Comparison of ENCODE assay signal across 23 cellular contexts in the genomic region with DNA sequence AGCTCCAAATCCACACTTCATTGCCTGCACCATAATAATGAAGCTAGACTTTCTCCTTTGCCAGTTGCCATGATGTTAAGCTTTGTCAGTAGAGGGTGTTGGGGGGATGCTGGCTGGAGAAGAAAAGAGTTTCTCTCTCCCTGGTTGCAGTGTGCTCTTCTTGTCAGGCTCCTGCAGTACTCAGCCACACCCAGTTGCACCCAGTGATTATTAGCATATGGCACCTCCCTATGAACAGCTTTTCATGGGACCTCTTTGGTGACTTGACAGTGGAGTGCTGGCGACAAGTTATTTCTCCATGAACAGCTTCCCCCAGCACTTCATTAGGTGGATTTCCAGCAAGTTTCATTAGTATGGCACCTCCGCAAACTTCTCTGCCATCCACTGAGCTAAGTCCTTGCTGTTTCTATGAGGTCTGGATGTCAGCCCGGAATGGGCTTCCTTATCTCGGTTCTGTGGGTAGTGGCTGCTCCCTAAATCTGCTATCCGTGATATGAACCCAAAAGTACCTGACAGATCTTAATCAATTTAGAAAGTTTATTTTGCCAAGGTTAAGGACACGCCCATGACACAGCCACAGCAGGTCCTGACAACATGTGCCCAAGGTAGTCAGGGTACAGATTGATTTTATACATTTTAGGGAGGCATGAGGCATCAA. TPM values are rescaled to one million over a fixed set of nuclear protein-coding genes. Genes with fewer than 3 reads are reported as not detected.
A peak's percentile ranks its signal among the peaks of the same experiment; 100 is the strongest.
DNase-seq lines count a peak whose midpoint lies in the region; FAIRE-seq and TF ChIP-seq lines count a peak whose summit lies in the region.
"Had no signal": no experiment of that assay in that cellular context is flagged by ENCODE, and none has a peak within 500 bp of the region (broad histone marks: within the 10 kb centered on the region; RNA-seq: fewer than 3 reads in every experiment).

No MANE protein-coding gene starts in this region.

- H2AK5ac ChIP-seq in H1 (ENCODE audit: low read depth, low read length), result no peak overlapping the region

- intact Hi-C loops in mammary epithelial cell (cut with micrococcal nuclease), result no loop called here
- intact Hi-C loops in MCF 10A (cut with micrococcal nuclease), result no loop called here

- H4K8ac ChIP-seq in H1 (ENCODE audit: extremely low read depth, insufficient read depth, low read length), result no peak overlapping the region

- no peak overlapping the region for H2BK15ac ChIP-seq in H1 (ENCODE audit: low read length)

- H2BK12ac ChIP-seq in H1 (ENCODE audit: low read depth, low read length), result no peak overlapping the region

- in situ Hi-C loops in mammary epithelial cell (cut with MboI; ENCODE audit: low sequenced_read_pairs in 2 of 2), result no loop called here

- H3K27ac Mint-ChIP-seq in MCF 10A (ENCODE audit: low read depth, unreplicated experiment), result no peak overlapping the region
- H3K27ac Mint-ChIP-seq in activated CD4-positive, alpha-beta T cell treated with anti-CD3 and anti-CD28 coated beads, Interleukin-2, amount 10 ng/mL, durations not matched to agents 7 days and 5 days, result no peak overlapping the region
- H3K27ac Mint-ChIP-seq: B cell; CD4-positive, alpha-beta T cell; CD8-positive, alpha-beta T cell had no signal

- TF ChIP-seq CTCF in mammary epithelial cell (conservative IDR thresholded peaks at IDR 0.05 in 1 of 2, IDR thresholded peaks at IDR 0.05 in 1 of 2; ENCODE audit: extremely low read depth in 1 of 2, insufficient read depth in 1 of 2, low read depth in 1 of 2, low read length in 2 of 2), result no peak
- TF ChIP-seq CTCF in MCF 10A (IDR thresholded peaks at IDR 0.05; ENCODE audit: unreplicated experiment), result no peak
- no peak for TF ChIP-seq CTCF in H1 (IDR thresholded peaks at IDR 0.05; ENCODE audit: control extremely low read depth in 1 of 3, insufficient read depth in 1 of 3, low read depth in 1 of 3, low read length in 3 of 3)
- TF ChIP-seq CTCF in keratinocyte (optimal IDR thresholded peaks at IDR 0.05 in 1 of 3, IDR thresholded peaks at IDR 0.05 in 1 of 3, conservative IDR thresholded peaks at IDR 0.05 in 1 of 3; ENCODE audit: extremely low read depth in 1 of 3, insufficient read depth in 2 of 3, low read length in 3 of 3), result no peak

- H3K27ac ChIP-seq in mammary epithelial cell (ENCODE audit: insufficient read depth, low read depth, low read length), result no peak overlapping the region
- no peak overlapping the region for H3K27ac ChIP-seq in H1 (ENCODE audit: low read depth, low read length)
- H3K27ac ChIP-seq in keratinocyte (ENCODE audit: control insufficient read depth, insufficient read depth, low read length), result no peak overlapping the region
- H3K27ac ChIP-seq: 22Rv1; A549; BLaER1 treated with 17β-estradiol and CSF1 and Interleukin-3, amounts not matched to agents 10 nM and 100 nM; C4-2B had no signal

- DNase-seq in mammary epithelial cell, result no peak
- no peak for DNase-seq in MCF 10A (ENCODE audit: unreplicated experiment)
- peak; percentile 20 for DNase-seq in astrocyte of the hippocampus (ENCODE audit: low read depth, low spot score)
- DNase-seq in H1 (ENCODE audit: low read depth in 1 of 2, low spot score in 2 of 2), result no peak
- no peak for DNase-seq in keratinocyte (ENCODE audit: low read depth, low spot score)
- no peak for DNase-seq in activated CD4-positive, alpha-beta T cell treated with anti-CD3 and anti-CD28 coated beads for 1 hour
- DNase-seq in activated CD4-positive, alpha-beta T cell treated with anti-CD3 and anti-CD28 coated beads, Interleukin-2, amount 10 ng/mL, durations not matched to agents 7 days and 5 days, result no peak
- DNase-seq in NCI-H2107 (lab: John Stamatoyannopoulos, UW), result no peak
- DNase-seq: AML-193; Caco-2; Calu3; CD4-positive, alpha-beta T cell; CD8-positive, alpha-beta T cell; DMS79 treated with DMSO at 0.1 percent for 48 hours; GF-D8 had no signal

- no peaks in the 10 kb centered on the region for H3K23me2 ChIP-seq in H1 (ENCODE audit: low read depth, low read length)

- H2AFZ ChIP-seq in mammary epithelial cell (ENCODE audit: low read depth, low read length), result peak overlapping the region; percentile 13
- H2AFZ ChIP-seq in H1 (ENCODE audit: low read length), result peak overlapping the region; percentile 68; the same call in 1 of the 2 replicates
- peak overlapping the region; percentile 24 for H2AFZ ChIP-seq in keratinocyte (ENCODE audit: control insufficient read depth, low read length)

- no peaks in the 10 kb centered on the region for H3K27me3 Mint-ChIP-seq in MCF 10A (ENCODE audit: insufficient read depth, unreplicated experiment)
- H3K27me3 Mint-ChIP-seq in activated CD4-positive, alpha-beta T cell treated with anti-CD3 and anti-CD28 coated beads, Interleukin-2, amount 10 ng/mL, durations not matched to agents 7 days and 5 days, result peaks cover 5% of the 10 kb centered on the region

- H3K4me3 Mint-ChIP-seq in MCF 10A (ENCODE audit: unreplicated experiment), result no peak overlapping the region
- no peak overlapping the region for H3K4me3 Mint-ChIP-seq in activated CD4-positive, alpha-beta T cell treated with anti-CD3 and anti-CD28 coated beads, Interleukin-2, amount 10 ng/mL, durations not matched to agents 7 days and 5 days
- H3K4me3 Mint-ChIP-seq: B cell; CD4-positive, alpha-beta T cell; CD8-positive, alpha-beta T cell had no signal

- H4K5ac ChIP-seq in H1 (ENCODE audit: insufficient read length, low read depth, low read length), result no peak overlapping the region

- no peak overlapping the region for H2BK120ac ChIP-seq in H1 (replicated peaks; ENCODE audit: low read depth, low read length)

- H3K9me3 Mint-ChIP-seq in MCF 10A (ENCODE audit: unreplicated experiment), result no peaks in the 10 kb centered on the region
- H3K9me3 Mint-ChIP-seq in activated CD4-positive, alpha-beta T cell treated with anti-CD3 and anti-CD28 coated beads, Interleukin-2, amount 10 ng/mL, durations not matched to agents 7 days and 5 days, result no peaks in the 10 kb centered on the region
- H3K9me3 Mint-ChIP-seq: CD4-positive, alpha-beta T cell; CD8-positive, alpha-beta T cell had no signal

- no peak for TF ChIP-seq RAD21 in H1 (IDR thresholded peaks at IDR 0.05 in 1 of 2, conservative IDR thresholded peaks at IDR 0.05 in 1 of 2; ENCODE audit: low read depth in 2 of 2, low read length in 2 of 2)

- 89% methylated on average over 4 of the region's 6 CpGs for WGBS in mammary epithelial cell (ENCODE audit: low coverage, missing lambda C conversion rate)
- 90% methylated on average over 6 of the region's 6 CpGs; no CpG with 5 or more reads in 1 of the 2 experiments for WGBS in H1 (ENCODE audit: extremely low coverage in 1 of 2, insufficient coverage in 1 of 2, insufficient read length in 1 of 2, insufficient replicate concordance in 2 of 2, low coverage in 1 of 2, low lambda C conversion rate in 2 of 2, missing lambda C conversion rate in 1 of 2), 2 experiments

- H3K23ac ChIP-seq in H1 (ENCODE audit: insufficient read length), result no peak overlapping the region

- no peak overlapping the region for H3K14ac ChIP-seq in H1 (ENCODE audit: insufficient read length)

- BruUV-seq in mammary epithelial cell (replicated peaks; lab: Mats Ljungman, UMichigan) (no TSS peak), MCF 10A (replicated peaks; lab: Mats Ljungman, UMichigan) (no TSS peak)

- H3K27me3 ChIP-seq in mammary epithelial cell (ENCODE audit: insufficient read depth, low read length) (no peaks in the 10 kb centered on the region), H1 (replicated peaks in 1 of 4; ENCODE audit: control insufficient read depth in 3 of 4, extremely low read depth in 1 of 4, insufficient read depth in 3 of 4, low read length in 3 of 4) (no peaks in the 10 kb centered on the region), keratinocyte (ENCODE audit: control insufficient read depth, extremely low read depth, insufficient read depth, low read length) (no peaks in the 10 kb centered on the region)
- H3K27me3 ChIP-seq: BLaER1 treated with 17β-estradiol and CSF1 and Interleukin-3, amounts not matched to agents 10 nM and 100 nM had no signal

- TF ChIP-seq POLR2A in H1 (IDR thresholded peaks at IDR 0.05; ENCODE audit: control extremely low read depth in 1 of 2, low read depth in 2 of 2, low read length in 2 of 2), result no peak

- no peaks in the 10 kb centered on the region for H4K20me1 ChIP-seq in mammary epithelial cell (ENCODE audit: insufficient read depth, low read length)
- H4K20me1 ChIP-seq in H1 (replicated peaks in 1 of 2; ENCODE audit: control insufficient read depth in 1 of 2, insufficient read depth in 2 of 2, low read length in 2 of 2), result no peaks in the 10 kb centered on the region
- H4K20me1 ChIP-seq in keratinocyte (ENCODE audit: control insufficient read depth, extremely low read depth, insufficient read depth, low read length), result no peaks in the 10 kb centered on the region
- H4K20me1 ChIP-seq: BLaER1 treated with 17β-estradiol and CSF1 and Interleukin-3, amounts not matched to agents 10 nM and 100 nM had no signal

- H3K4me2 ChIP-seq in mammary epithelial cell (ENCODE audit: insufficient read depth, low read depth, low read length) (no peak overlapping the region), H1 (ENCODE audit: insufficient read depth in 1 of 2, low read depth in 2 of 2, low read length in 2 of 2) (no peak overlapping the region), keratinocyte (ENCODE audit: control insufficient read depth, extremely low read depth, insufficient read depth, low read depth, low read length) (no peak overlapping the region)
- H3K4me2 ChIP-seq: A549; BLaER1 treated with 17β-estradiol and CSF1 and Interleukin-3, amounts not matched to agents 10 nM and 100 nM had no signal

- POLR2A ChIA-PET in MCF 10A (lab: Yijun Ruan, JAX) (interaction anchor here (0.9 kb wide), 2 partner anchors 18 to 419 kb away, joined by 3 to 4 read pairs; no protein-coding TSS in a partner anchor), H1 (lab: Charles Lee; ENCODE audit: partially characterized antibody) (no interaction called here)
- POLR2A ChIA-PET in activated CD4-positive, alpha-beta T cell treated with anti-CD3 and anti-CD28 coated beads, Interleukin-2, amount 10 ng/mL, durations not matched to agents 7 days and 5 days (lab: Charles Lee), result no interaction called here

- no peak overlapping the region for H3K4ac ChIP-seq in H1 (replicated peaks; ENCODE audit: insufficient read length, low read depth, low read length)

- no peak for TF ChIP-seq EP300 in H1 (IDR thresholded peaks at IDR 0.05; ENCODE audit: borderline replicate concordance in 1 of 2, low read depth in 2 of 2, low read length in 2 of 2)

- no peaks in the 10 kb centered on the region for H3K79me1 ChIP-seq in H1 (ENCODE audit: low read depth, low read length)

- H3K9ac ChIP-seq in mammary epithelial cell (ENCODE audit: insufficient read depth, low read length), result no peak overlapping the region
- no peak overlapping the region for H3K9ac ChIP-seq in H1 (replicated peaks in 1 of 4; ENCODE audit: extremely low read depth in 1 of 4, low read depth in 3 of 4, low read length in 3 of 4)
- no peak overlapping the region for H3K9ac ChIP-seq in keratinocyte (ENCODE audit: control insufficient read depth, extremely low read depth, insufficient read depth, low read length)
- H3K9ac ChIP-seq: BLaER1 treated with 17β-estradiol and CSF1 and Interleukin-3, amounts not matched to agents 10 nM and 100 nM had no signal

- H2BK5ac ChIP-seq in H1 (ENCODE audit: low read depth, low read length), result no peak overlapping the region

- no peaks in the 10 kb centered on the region for H3K4me1 Mint-ChIP-seq in MCF 10A (ENCODE audit: insufficient read depth, unreplicated experiment)
- no peaks in the 10 kb centered on the region for H3K4me1 Mint-ChIP-seq in activated CD4-positive, alpha-beta T cell treated with anti-CD3 and anti-CD28 coated beads, Interleukin-2, amount 10 ng/mL, durations not matched to agents 7 days and 5 days

- H3K9me3 ChIP-seq in mammary epithelial cell (replicated peaks; ENCODE audit: insufficient read depth, low read length) (peaks cover 2% of the 10 kb centered on the region), H1 (ENCODE audit: insufficient read depth in 2 of 2, low read depth in 1 of 2, low read length in 1 of 2) (no peaks in the 10 kb centered on the region), keratinocyte (ENCODE audit: control insufficient read depth, low read depth, low read length) (no peaks in the 10 kb centered on the region)
- H3K9me3 ChIP-seq: A549; BLaER1 treated with 17β-estradiol and CSF1 and Interleukin-3, amounts not matched to agents 10 nM and 100 nM; Caco-2 had no signal

- no peak overlapping the region for H3K18ac ChIP-seq in H1 (ENCODE audit: extremely low read depth, low read length)

- H2BK20ac ChIP-seq in H1 (ENCODE audit: low read length), result no peak overlapping the region

- dilution Hi-C loops in mammary epithelial cell (cut with HindIII; ENCODE audit: low sequenced_read_pairs), result no loop called here
- dilution Hi-C loops in keratinocyte (cut with MboI; ENCODE audit: extremely low pct_ligation_motif_present, low sequenced_read_pairs), result no loop called here

- no peak for FAIRE-seq in H1 (lab: Jason Lieb, UNC)
- no peak for FAIRE-seq in keratinocyte (lab: Jason Lieb, UNC)
- FAIRE-seq: A549, D721Med, G401.6, GM12891 had no signal

- no peaks in the 10 kb centered on the region for H3K36me3 Mint-ChIP-seq in MCF 10A (ENCODE audit: insufficient read depth, unreplicated experiment)
- H3K36me3 Mint-ChIP-seq in activated CD4-positive, alpha-beta T cell treated with anti-CD3 and anti-CD28 coated beads, Interleukin-2, amount 10 ng/mL, durations not matched to agents 7 days and 5 days (ENCODE audit: low read depth), result no peaks in the 10 kb centered on the region
- H3K36me3 Mint-ChIP-seq: CD8-positive, alpha-beta T cell had no signal

- H3K9me1 ChIP-seq in keratinocyte (ENCODE audit: control insufficient read depth, extremely low read depth, insufficient read depth, low read length), result no peaks in the 10 kb centered on the region

- no peak overlapping the region for H3K56ac ChIP-seq in H1 (replicated peaks; ENCODE audit: insufficient read length, low read depth, low read length)

- H3K79me2 ChIP-seq in mammary epithelial cell (ENCODE audit: insufficient read depth, low read length) (no peaks in the 10 kb centered on the region), H1 (ENCODE audit: control insufficient read depth in 1 of 2, insufficient read depth in 2 of 2, low read length in 2 of 2) (no peaks in the 10 kb centered on the region), keratinocyte (ENCODE audit: control insufficient read depth, insufficient read depth, low read length) (no peaks in the 10 kb centered on the region)

- no peaks in the 10 kb centered on the region for H3K36me3 ChIP-seq in mammary epithelial cell (ENCODE audit: insufficient read depth, low read length)
- no peaks in the 10 kb centered on the region for H3K36me3 ChIP-seq in H1 (ENCODE audit: control insufficient read depth in 2 of 4, insufficient read depth in 4 of 4, low read length in 3 of 4)
- no peaks in the 10 kb centered on the region for H3K36me3 ChIP-seq in keratinocyte (ENCODE audit: control insufficient read depth in 2 of 2, extremely low read depth in 1 of 2, insufficient read depth in 2 of 2, low read length in 2 of 2)
- H3K36me3 ChIP-seq: BLaER1 treated with 17β-estradiol and CSF1 and Interleukin-3, amounts not matched to agents 10 nM and 100 nM had no signal

- no peak overlapping the region for H4K91ac ChIP-seq in H1 (replicated peaks; ENCODE audit: insufficient read length, low read length)

- H3K4me1 ChIP-seq in mammary epithelial cell (ENCODE audit: insufficient read depth, low read length), result no peaks in the 10 kb centered on the region
- no peaks in the 10 kb centered on the region for H3K4me1 ChIP-seq in H1 (replicated peaks in 1 of 4; ENCODE audit: control insufficient read depth in 3 of 4, insufficient read depth in 4 of 4, low read length in 3 of 4)
- H3K4me1 ChIP-seq in keratinocyte (ENCODE audit: control insufficient read depth, extremely low read depth, insufficient read depth, low read length), result peaks cover 8% of the 10 kb centered on the region
- H3K4me1 ChIP-seq: A549 had no signal

- H3K4me3 ChIP-seq in mammary epithelial cell (replicated peaks in 1 of 3; ENCODE audit: insufficient read depth in 1 of 3, low read depth in 2 of 3, low read length in 3 of 3) (no peak overlapping the region), H1 (ENCODE audit: extremely low read depth in 1 of 4, insufficient read depth in 2 of 4, low read depth in 3 of 4, low read length in 4 of 4) (no peak overlapping the region), keratinocyte (ENCODE audit: control insufficient read depth in 2 of 3, extremely low read depth in 1 of 3, insufficient read depth in 2 of 3, low read depth in 1 of 3, low read length in 3 of 3) (no peak overlapping the region)
- H3K4me3 ChIP-seq: A549; BLaER1 treated with 17β-estradiol and CSF1 and Interleukin-3, amounts not matched to agents 10 nM and 100 nM had no signal

- CTCF ChIA-PET in mammary epithelial cell (lab: Charles Lee; ENCODE audit: low non-redundant PET) (no interaction called here), MCF 10A (lab: Yijun Ruan, JAX) (interaction anchor here (0.7 to 2.0 kb wide), 6 partner anchors 14 to 283 kb away, joined by 3 to 10 read pairs (median 4); partner anchors contain the start of gene SMAD1), H1 (lab: Charles Lee; ENCODE audit: partially characterized antibody) (interaction anchor here (0.6 to 1.8 kb wide), 7 partner anchors 11 to 957 kb away, joined by 3 to 7 read pairs (median 4); no protein-coding TSS in a partner anchor)
- CTCF ChIA-PET in activated CD4-positive, alpha-beta T cell treated with anti-CD3 and anti-CD28 coated beads, Interleukin-2, amount 10 ng/mL, durations not matched to agents 7 days and 5 days (lab: Charles Lee), result interaction anchor here (0.6 kb wide), 2 partner anchors 74 to 77 kb away, joined by 3 read pairs; no protein-coding TSS in a partner anchor

RNA-seq across cellular contexts. Expression of gene OTUD4, which starts 18.8 kb away (rescaled TPM):
- total RNA-seq in mammary epithelial cell, result 10 to 100 TPM; 32.3 to 49.1 TPM
- polyA plus RNA-seq in mammary epithelial cell, result 18.2 TPM
- 53.2 TPM for polyA minus RNA-seq in mammary epithelial cell
- total RNA-seq in MCF 10A (2022), result 66.2 and 68.0 TPM in 2 replicates
- total RNA-seq in H1 (2021; fragmentation: NEBNext Ultra II Directional; extraction: Animal tissue kit (Norgen Biotek cat#: 25700)), result 50.0 and 57.0 TPM in 2 replicates
- 12.0 and 17.4 TPM in 2 replicates for polyA plus RNA-seq in H1 (2011; rRNA removed)
- polyA plus RNA-seq in H1 (2011; cell fraction: cytosol; rRNA removed), result 17.5 TPM
- polyA plus RNA-seq in H1 (2011; cell fraction: nucleus; rRNA removed), result 13.1 TPM
- polyA plus RNA-seq in H1 (2012, experiment 1 of 2), result 10.7 to 20.6 TPM (median 14.4 TPM) in 4 replicates
- polyA plus RNA-seq in H1 (2012, experiment 2 of 2), result 1.2 TPM
- 22.4 TPM for polyA plus RNA-seq in H1 (2013, experiment 1 of 2)
- 21.1 TPM for polyA plus RNA-seq in H1 (2013, experiment 2 of 2)
- 49.9 and 52.6 TPM in 2 replicates for polyA minus RNA-seq in H1 (2011; rRNA and poly(A)+ RNA removed)
- 26.8 TPM for polyA minus RNA-seq in H1 (2011; cell fraction: cytosol; rRNA and poly(A)+ RNA removed)
- 48.6 TPM for polyA minus RNA-seq in H1 (2011; cell fraction: nucleus; rRNA and poly(A)+ RNA removed)
- 20.0 to 30.2 TPM (median 25.1 TPM) in 3 replicates for polyA plus RNA-seq in keratinocyte
- 17.7 TPM for polyA plus RNA-seq in keratinocyte (2011; ENCODE audit: low read depth)
- polyA plus RNA-seq in keratinocyte (2011; cell fraction: cytosol; rRNA removed), result 15.4 and 28.1 TPM in 2 replicates
- polyA plus RNA-seq in keratinocyte (2011; cell fraction: nucleus; rRNA removed), result 29.9 and 43.7 TPM in 2 replicates
- polyA plus RNA-seq in keratinocyte (2012; ENCODE audit: low replicate concordance), result 12.2 and 19.6 TPM in 2 replicates
- polyA minus RNA-seq in keratinocyte, result 24.5 to 52.3 TPM (median 36.4 TPM) in 3 replicates
- polyA minus RNA-seq in keratinocyte (2011; cell fraction: cytosol; rRNA and poly(A)+ RNA removed), result 27.4 TPM
- 39.4 and 70.4 TPM in 2 replicates for polyA minus RNA-seq in keratinocyte (2011; cell fraction: nucleus; rRNA and poly(A)+ RNA removed)
- total RNA-seq in activated CD4-positive, alpha-beta T cell treated with anti-CD3 and anti-CD28 coated beads, Interleukin-2, amount 10 ng/mL, durations not matched to agents 7 days and 5 days, result 10 to 100 TPM; 47.3 to 56.9 TPM

Comparison
In these comparisons a context has a peak if more than half of its experiments do, and no peak if none do; other contexts are left out.
1. H2AFZ ChIP-seq: peak in every context shown above with its lines; median percentile 68 in H1; 24 in keratinocyte; 13 in mammary epithelial cell.